Comparison of ENCODE assay signal across 31 cellular contexts in the genomic region with DNA sequence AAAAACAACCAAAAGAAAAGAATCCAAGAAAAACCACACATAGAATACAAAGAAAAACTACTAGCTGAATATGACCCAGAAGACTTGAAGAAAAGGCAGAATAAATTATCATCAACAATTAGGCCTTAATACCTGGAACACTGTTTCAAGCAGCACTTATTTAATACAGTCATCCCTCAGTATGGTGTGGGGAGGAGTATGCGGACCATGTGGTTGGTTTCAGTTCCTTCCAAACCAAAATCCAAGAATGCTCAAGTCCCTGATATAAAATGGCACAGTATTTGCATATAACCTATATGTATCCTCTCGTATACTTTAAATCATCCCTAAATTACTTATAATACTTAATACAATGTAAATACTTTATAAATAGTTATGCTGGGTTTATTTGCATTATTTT.
DNase-seq lines count a peak whose midpoint lies in the region; ATAC-seq and TF ChIP-seq lines count a peak whose summit lies in the region.
"Had no signal": no experiment of that assay in that cellular context is flagged by ENCODE, and none has a peak within 500 bp of the region (broad histone marks: within the 10 kb centered on the region; RNA-seq: fewer than 3 reads in every experiment).

No MANE protein-coding gene starts in this region.

- peak overlapping the region; percentile 53 for H3K27ac Mint-ChIP-seq in dendritic cell treated with granulocyte-macrophage colony-stimulating factor and Interleukin-4, amounts not matched to agents 40 ng/mL and 50 ng/mL, for 4 days
- H3K27ac Mint-ChIP-seq: activated T-cell treated with anti-CD3 and anti-CD28 coated beads, Interleukin-2, amount 50 U/mL, for 24 hours; nephron had no signal

- no peak overlapping the region for H3K4me3 ChIP-seq in GM12865 (ENCODE audit: low read depth, low read length)
- H3K4me3 ChIP-seq: BLaER1, esophagus squamous epithelium, K562, lower lobe of right lung, ovary, SK-N-MC, smooth muscle cell, tibial artery had no signal

- TF ChIP-seq CTCF in GM12865 (IDR thresholded peaks at IDR 0.05; ENCODE audit: insufficient read depth, low read depth, low read length, missing control alignments), result no peak

- DNase-seq in GM12865 (ENCODE audit: low read depth) (peak; percentile 50), NAMALWA (ENCODE audit: low spot score) (peak; percentile 56), retina (no peak), NCI-H2227 treated with DMSO at 0.1 percent for 48 hours (lab: John Stamatoyannopoulos, UW) (no peak), DMS79 (lab: John Stamatoyannopoulos, UW) (no peak)
- DNase-seq in activated CD4-positive, alpha-beta T cell treated with anti-CD3 and anti-CD28 coated beads for 4 hours, result no peak
- DNase-seq: activated CD4-positive, alpha-beta T cell treated with anti-CD3 and anti-CD28 coated beads for 48 hours; activated gamma-delta T cell; activated T-cell treated with anti-CD3 and anti-CD28 coated beads, Interleukin-2, amount 50 U/mL, for 24 hours; central memory CD4-positive, alpha-beta T cell; dermis blood vessel endothelial cell; DMS53; esophagus squamous epithelium; foreskin melanocyte; kidney glomerular epithelial cell; lower lobe of right lung; NCI-H1694; NCI-H2171; NCI-H524 treated with DMSO at 0.1 percent for 48 hours; ovary; stimulated activated CD4-positive, alpha-beta T cell treated with anti-CD3 and anti-CD28 coated beads, Interleukin-1b, Interleukin-23, amount 100 ng/mL, for 48 hours; stimulated activated CD8-positive, alpha-beta memory T cell treated with anti-CD3 and anti-CD28 coated beads, Interleukin-4, amount 100 ng/mL, for 48 hours; T-helper 17 cell; tibial artery had no signal

- H3K36me3 Mint-ChIP-seq in dendritic cell treated with granulocyte-macrophage colony-stimulating factor and Interleukin-4, amounts not matched to agents 40 ng/mL and 50 ng/mL, for 4 days (ENCODE audit: low read depth), result peaks cover 6% of the 10 kb centered on the region

- H3K4me1 Mint-ChIP-seq in dendritic cell treated with granulocyte-macrophage colony-stimulating factor and Interleukin-4, amounts not matched to agents 40 ng/mL and 50 ng/mL, for 4 days (ENCODE audit: low read depth), result peaks cover 48% of the 10 kb centered on the region
- H3K4me1 Mint-ChIP-seq: nephron had no signal

- peak; percentile 55 for ATAC-seq in GM21825 (IDR thresholded peaks at IDR 0.05; ENCODE audit: unreplicated experiment)
- ATAC-seq: K562, lower lobe of right lung, T-helper 17 cell had no signal

- intact Hi-C loops in dendritic cell treated with granulocyte-macrophage colony-stimulating factor and Interleukin-4, amounts not matched to agents 40 ng/mL and 50 ng/mL, for 4 days (cut with micrococcal nuclease), result no loop called here

- no peaks in the 10 kb centered on the region for H3K27me3 Mint-ChIP-seq in dendritic cell treated with granulocyte-macrophage colony-stimulating factor and Interleukin-4, amounts not matched to agents 40 ng/mL and 50 ng/mL, for 4 days
- H3K27me3 Mint-ChIP-seq: activated T-cell treated with anti-CD3 and anti-CD28 coated beads, Interleukin-2, amount 50 U/mL, for 24 hours; T-helper 17 cell had no signal

- H3K4me3 Mint-ChIP-seq in dendritic cell treated with granulocyte-macrophage colony-stimulating factor and Interleukin-4, amounts not matched to agents 40 ng/mL and 50 ng/mL, for 4 days, result no peak overlapping the region
- H3K4me3 Mint-ChIP-seq: activated T-cell treated with anti-CD3 and anti-CD28 coated beads, Interleukin-2, amount 50 U/mL, for 24 hours; nephron; T-helper 17 cell had no signal

- no peaks in the 10 kb centered on the region for H3K9me3 Mint-ChIP-seq in dendritic cell treated with granulocyte-macrophage colony-stimulating factor and Interleukin-4, amounts not matched to agents 40 ng/mL and 50 ng/mL, for 4 days
- H3K9me3 Mint-ChIP-seq: activated T-cell treated with anti-CD3 and anti-CD28 coated beads, Interleukin-2, amount 50 U/mL, for 24 hours had no signal

Comparison
In these comparisons a context has a peak if more than half of its experiments do, and no peak if none do; other contexts are left out.
1. DNase-seq: peak in GM12865 (single experiment) and NAMALWA (single experiment); none in retina (single experiment), NCI-H2227 treated with DMSO at 0.1 percent for 48 hours (single experiment), activated CD4-positive, alpha-beta T cell treated with anti-CD3 and anti-CD28 coated beads for 4 hours (0 of 2) and DMS79 (single experiment).